In the genomic region with DNA sequence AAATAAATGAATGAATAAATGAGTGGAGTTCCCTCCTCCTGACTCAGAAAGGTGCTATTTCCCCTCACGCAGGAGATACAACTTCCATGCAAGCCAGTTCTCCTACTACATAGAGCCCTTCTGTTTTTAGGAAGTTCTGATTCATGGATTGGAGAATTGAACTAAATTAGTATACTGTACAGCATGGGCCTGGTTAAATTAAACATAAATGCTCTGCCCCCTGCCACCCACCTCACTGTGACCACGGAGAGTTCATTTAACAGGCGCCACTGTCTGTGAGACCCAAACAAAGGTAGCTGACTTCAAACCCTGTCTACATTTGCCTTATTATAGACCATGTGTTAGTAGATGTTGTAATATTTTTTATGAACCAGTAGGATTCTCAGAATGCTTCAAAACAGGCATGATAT, we compare ENCODE assay signal across 1 cellular context.
TF ChIP-seq lines count a peak whose summit lies in the region.

No MANE protein-coding gene starts in this region.

TF ChIP-seq in H1, 55 proteins besides CTCF, POLR2A, EP300 and RAD21:
- TF ChIP-seq BRCA1 (IDR thresholded peaks at IDR 0.05; ENCODE audit: low read depth, low read length) (no peak), CEBPB (IDR thresholded peaks at IDR 0.05; ENCODE audit: low read depth, low read length) (no peak), SRF (IDR thresholded peaks at IDR 0.05; ENCODE audit: low read depth, low read length) (no peak), TBP (IDR thresholded peaks at IDR 0.05; ENCODE audit: low read depth, low read length) (no peak), RNF2 (IDR thresholded peaks at IDR 0.05; ENCODE audit: borderline replicate concordance, low read depth, low read length, missing control alignments, poor library complexity, severe bottlenecking) (no peak), POU5F1 (IDR thresholded peaks at IDR 0.05; ENCODE audit: low read depth, low read length) (no peak), EGR1 (IDR thresholded peaks at IDR 0.05; ENCODE audit: borderline replicate concordance, low read depth, low read length) (no peak), SP4 (IDR thresholded peaks at IDR 0.05; ENCODE audit: low read length) (no peak), SAP30 (IDR thresholded peaks at IDR 0.05; ENCODE audit: insufficient read depth, insufficient replicate concordance, low read length) (no peak), RBBP5 (IDR thresholded peaks at IDR 0.05; ENCODE audit: borderline replicate concordance, low read depth, low read length) (no peak), TCF12 (IDR thresholded peaks at IDR 0.05; ENCODE audit: low read depth, low read length) (no peak), ZNF274 (IDR thresholded peaks at IDR 0.05; ENCODE audit: borderline replicate concordance, extremely low read depth, low read length) (no peak), NANOG (IDR thresholded peaks at IDR 0.05; ENCODE audit: insufficient read depth, low read depth, low read length, poor library complexity, severe bottlenecking) (no peak), KDM5A (IDR thresholded peaks at IDR 0.05; ENCODE audit: low read length) (no peak), CHD1 (IDR thresholded peaks at IDR 0.05; ENCODE audit: low read depth, low read length) (no peak)
- TF ChIP-seq, protein P1, sequence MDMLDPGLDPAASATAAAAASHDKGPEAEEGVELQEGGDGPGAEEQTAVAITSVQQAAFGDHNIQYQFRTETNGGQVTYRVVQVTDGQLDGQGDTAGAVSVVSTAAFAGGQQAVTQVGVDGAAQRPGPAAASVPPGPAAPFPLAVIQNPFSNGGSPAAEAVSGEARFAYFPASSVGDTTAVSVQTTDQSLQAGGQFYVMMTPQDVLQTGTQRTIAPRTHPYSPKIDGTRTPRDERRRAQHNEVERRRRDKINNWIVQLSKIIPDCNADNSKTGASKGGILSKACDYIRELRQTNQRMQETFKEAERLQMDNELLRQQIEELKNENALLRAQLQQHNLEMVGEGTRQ (IDR thresholded peaks at IDR 0.05; ENCODE audit: low read length) = no peak
